13 cellular contexts compared by ENCODE assay signal in genomic region chr5:140883373-140883772, GRCh38. TPM values are rescaled to one million over a fixed set of nuclear protein-coding genes. Genes with fewer than 3 reads are reported as not detected.
DNase-seq lines count a peak whose midpoint lies in the region; ATAC-seq, FAIRE-seq and TF ChIP-seq lines count a peak whose summit lies in the region.
"Had no signal": no experiment of that assay in that cellular context is flagged by ENCODE, and none has a peak within 500 bp of the region (broad histone marks: within the 10 kb centered on the region; RNA-seq: fewer than 3 reads in every experiment).

No MANE protein-coding gene starts in this region.

- no peaks in the 10 kb centered on the region for H3K36me3 ChIP-seq in HCT116 (ENCODE audit: control insufficient read depth in 1 of 2, insufficient read depth in 2 of 2, low read length in 2 of 2)
- H3K36me3 ChIP-seq in H1 (ENCODE audit: control insufficient read depth in 2 of 4, insufficient read depth in 4 of 4, low read length in 3 of 4) = peaks cover 0 to 5% (median 0%) of the 10 kb centered on the region in 4 experiments; a peak in 1 of 8 replicates
- no peaks in the 10 kb centered on the region for H3K36me3 ChIP-seq in thyroid gland
- H3K36me3 ChIP-seq: BLaER1 had no signal

- POLR2A ChIA-PET in HCT116 (lab: Charles Lee) (interaction anchor here (2.1 kb wide), 1 partner anchor 157 kb away, joined by 4 read pairs; no protein-coding TSS in a partner anchor), H1 (lab: Charles Lee; ENCODE audit: partially characterized antibody) (interaction anchor here (0.7 to 2.7 kb wide), 2 partner anchors 42 to 157 kb away, joined by 3 to 17 read pairs; partner anchors contain the start of gene PCDHAC1)

- H4K91ac ChIP-seq in H1 (replicated peaks; ENCODE audit: insufficient read length, low read length) = no peak overlapping the region

- H2AFZ ChIP-seq in HCT116 (ENCODE audit: low read depth, low read length, poor library complexity, severe bottlenecking) (no peak overlapping the region), H1 (ENCODE audit: low read length) (no peak overlapping the region)

- no peak overlapping the region for H4K5ac ChIP-seq in H1 (ENCODE audit: insufficient read length, low read depth, low read length)

- no peak overlapping the region for H3K18ac ChIP-seq in H1 (ENCODE audit: extremely low read depth, low read length)

- no peaks in the 10 kb centered on the region; the same call in 1 of the 2 replicates for H3K9me2 ChIP-seq in HCT116 (ENCODE audit: insufficient read depth)

- CTCF ChIA-PET in HCT116 (lab: Charles Lee) = interaction anchor here (1.4 kb wide), 1 partner anchor 156 kb away, joined by 3 read pairs; no protein-coding TSS in a partner anchor
- CTCF ChIA-PET in H1 (lab: Charles Lee; ENCODE audit: partially characterized antibody) = interaction anchor here (0.6 to 7.5 kb wide), 23 partner anchors 10 to 299 kb away, joined by 3 to 95 read pairs (median 6); partner anchors contain the start of genes PCDHA4, PCDHA6, PCDHAC1 and PCDHAC2

- no peaks in the 10 kb centered on the region for H3K9me3 ChIP-seq in HCT116 (ENCODE audit: control insufficient read depth in 1 of 2, insufficient read depth in 1 of 2, low read depth in 1 of 2, low read length in 2 of 2)
- H3K9me3 ChIP-seq in H1 (ENCODE audit: insufficient read depth in 2 of 2, low read depth in 1 of 2, low read length in 1 of 2) = no peaks in the 10 kb centered on the region; a peak in 1 of 4 replicates
- H3K9me3 ChIP-seq in thyroid gland = no peaks in the 10 kb centered on the region

- no peaks in the 10 kb centered on the region for H3K23me2 ChIP-seq in H1 (ENCODE audit: low read depth, low read length)

- H3K9ac ChIP-seq in HCT116 (ENCODE audit: low read length) = no peak overlapping the region
- H3K9ac ChIP-seq in H1 (replicated peaks in 1 of 4; ENCODE audit: extremely low read depth in 1 of 4, low read depth in 3 of 4, low read length in 3 of 4) = no peak overlapping the region
- H3K9ac ChIP-seq: BLaER1 had no signal

- no peak overlapping the region for H2BK12ac ChIP-seq in H1 (ENCODE audit: low read depth, low read length)

- TF ChIP-seq RAD21 in HCT116 (IDR thresholded peaks at IDR 0.05; ENCODE audit: low read depth) (no peak), H1 (IDR thresholded peaks at IDR 0.05 in 1 of 2, conservative IDR thresholded peaks at IDR 0.05 in 1 of 2; ENCODE audit: low read depth in 2 of 2, low read length in 2 of 2) (no peak)

- no peak for FAIRE-seq in H1 (lab: Jason Lieb, UNC)
- FAIRE-seq: HepG2 had no signal

- H3K27me3 ChIP-seq in HCT116 (ENCODE audit: insufficient read depth, low read length) (no peaks in the 10 kb centered on the region), H1 (replicated peaks in 1 of 4; ENCODE audit: control insufficient read depth in 3 of 4, extremely low read depth in 1 of 4, insufficient read depth in 3 of 4, low read length in 3 of 4) (no peaks in the 10 kb centered on the region), thyroid gland (no peaks in the 10 kb centered on the region)
- H3K27me3 ChIP-seq: BLaER1 had no signal

- no peak overlapping the region for H3K56ac ChIP-seq in H1 (replicated peaks; ENCODE audit: insufficient read length, low read depth, low read length)

- H4K8ac ChIP-seq in H1 (ENCODE audit: extremely low read depth, insufficient read depth, low read length) = no peak overlapping the region

- H2BK15ac ChIP-seq in H1 (ENCODE audit: low read length) = no peak overlapping the region

- TF ChIP-seq CTCF in GM13977 (IDR thresholded peaks at IDR 0.05; ENCODE audit: extremely low read depth, insufficient read depth, missing control alignments) (no peak), HCT116 (IDR thresholded peaks at IDR 0.05 in 2 of 3, conservative IDR thresholded peaks at IDR 0.05 in 1 of 3; ENCODE audit: borderline replicate concordance in 1 of 3, insufficient read depth in 1 of 3, low read depth in 2 of 3, low read length in 2 of 3) (no peak), H1 (IDR thresholded peaks at IDR 0.05; ENCODE audit: control extremely low read depth in 1 of 3, insufficient read depth in 1 of 3, low read depth in 1 of 3, low read length in 3 of 3) (no peak), thyroid gland (IDR thresholded peaks at IDR 0.05) (no peak)

- no peak for TF ChIP-seq POLR2A in HCT116 (IDR thresholded peaks at IDR 0.05; ENCODE audit: borderline replicate concordance, extremely low read depth, insufficient read depth, insufficient read length)
- TF ChIP-seq POLR2A in H1 (IDR thresholded peaks at IDR 0.05; ENCODE audit: control extremely low read depth in 1 of 2, low read depth in 2 of 2, low read length in 2 of 2) = no peak
- no peak for TF ChIP-seq POLR2A in thyroid gland (IDR thresholded peaks at IDR 0.05)

- H3K79me2 ChIP-seq in HCT116 (ENCODE audit: insufficient read depth, low read length) = no peaks in the 10 kb centered on the region
- no peaks in the 10 kb centered on the region; a peak in 1 of 4 replicates for H3K79me2 ChIP-seq in H1 (ENCODE audit: control insufficient read depth in 1 of 2, insufficient read depth in 2 of 2, low read length in 2 of 2)

- H4K20me1 ChIP-seq in HCT116 (ENCODE audit: insufficient read depth) = no peaks in the 10 kb centered on the region
- H4K20me1 ChIP-seq in H1 (replicated peaks in 1 of 2; ENCODE audit: control insufficient read depth in 1 of 2, insufficient read depth in 2 of 2, low read length in 2 of 2) = peaks cover 0 to 5% of the 10 kb centered on the region in 2 experiments
- H4K20me1 ChIP-seq: BLaER1 had no signal

- H3K27ac ChIP-seq in HCT116 (ENCODE audit: low read depth, low read length) (no peak overlapping the region), H1 (ENCODE audit: low read depth, low read length) (no peak overlapping the region), thyroid gland (no peak overlapping the region)
- H3K27ac ChIP-seq: BLaER1 had no signal

- peak overlapping the region; percentile 43; the same call in 1 of the 2 replicates for H2BK20ac ChIP-seq in H1 (ENCODE audit: low read length)

- H3K4me2 ChIP-seq in HCT116 (ENCODE audit: low read length) = no peak overlapping the region
- no peak overlapping the region; a peak in 1 of 4 replicates for H3K4me2 ChIP-seq in H1 (ENCODE audit: insufficient read depth in 1 of 2, low read depth in 2 of 2, low read length in 2 of 2)
- H3K4me2 ChIP-seq: BLaER1 had no signal

- no TSS peak for BruUV-seq in HCT116 (replicated peaks; lab: Mats Ljungman, UMichigan)

- H3K23ac ChIP-seq in H1 (ENCODE audit: insufficient read length) = no peak overlapping the region

- H3K4ac ChIP-seq in H1 (replicated peaks; ENCODE audit: insufficient read length, low read depth, low read length) = no peak overlapping the region

- ATAC-seq in HCT116 (no peak), GM18502 (IDR thresholded peaks at IDR 0.05; ENCODE audit: poor library complexity, unreplicated experiment) (no peak)
- ATAC-seq: HepG2 had no signal

- H2BK5ac ChIP-seq in H1 (ENCODE audit: low read depth, low read length) = no peak overlapping the region

- H2BK120ac ChIP-seq in H1 (replicated peaks; ENCODE audit: low read depth, low read length) = no peak overlapping the region

- H3K4me3 ChIP-seq in HCT116 (replicated peaks in 1 of 2; ENCODE audit: low read depth in 1 of 2, low read length in 2 of 2) (no peak overlapping the region), H1 (ENCODE audit: extremely low read depth in 1 of 4, insufficient read depth in 2 of 4, low read depth in 3 of 4, low read length in 4 of 4) (no peak overlapping the region), thyroid gland (replicated peaks in 1 of 3) (no peak overlapping the region)
- H3K4me3 ChIP-seq: BLaER1 had no signal

- 96% methylated on average over 27 of the region's 41 CpGs; no CpG with 5 or more reads in 1 of the 2 experiments for WGBS in H1 (ENCODE audit: extremely low coverage in 1 of 2, insufficient coverage in 1 of 2, insufficient read length in 1 of 2, insufficient replicate concordance in 2 of 2, low coverage in 1 of 2, low lambda C conversion rate in 2 of 2, missing lambda C conversion rate in 1 of 2), 2 experiments
- 42 to 43% methylated on average over 17 to 39 of the region's 41 CpGs for WGBS in thyroid gland, 2 donors

- peak; percentile 7 for DNase-seq in GM13977 (ENCODE audit: low spot score)
- no peak for DNase-seq in HCT116 (ENCODE audit: low read depth, low spot score)
- DNase-seq in H1 (ENCODE audit: low read depth in 1 of 2, low spot score in 2 of 2) = no peak
- DNase-seq in posterior vena cava (ENCODE audit: low spot score) = peak; percentile 80
- no peak for DNase-seq in T-helper 9 cell
- no peak for DNase-seq in thyroid gland
- DNase-seq: 8988T, AML-193, DMS 273 treated with DMSO at 0.1 percent for 48 hours had no signal

- RAD21 ChIA-PET in HCT116 (lab: Charles Lee; ENCODE audit: low non-redundant PET in 1 of 2, low total read pairs in 2 of 2, uncharacterized antibody in 2 of 2, unreplicated experiment in 2 of 2) = interaction anchor here (0.9 to 1.6 kb wide), 3 partner anchors 156 to 158 kb away, joined by 3 to 8 read pairs (median 3); no protein-coding TSS in a partner anchor

- H3K14ac ChIP-seq in H1 (ENCODE audit: insufficient read length) = no peak overlapping the region

- H3K4me1 ChIP-seq in HCT116 (ENCODE audit: control insufficient read depth in 1 of 2, insufficient read depth in 2 of 2, low read length in 2 of 2) (no peaks in the 10 kb centered on the region), H1 (replicated peaks in 1 of 4; ENCODE audit: control insufficient read depth in 3 of 4, insufficient read depth in 4 of 4, low read length in 3 of 4) (no peaks in the 10 kb centered on the region), thyroid gland (no peaks in the 10 kb centered on the region)
- H3K4me1 ChIP-seq: BLaER1 had no signal

- H2AK5ac ChIP-seq in H1 (ENCODE audit: low read depth, low read length) = no peak overlapping the region

- intact Hi-C loops in HCT116 (cut with micrococcal nuclease) (no loop called here), posterior vena cava (cut with DNase I) (no loop called here), thyroid gland (cut with DNase I) (loop anchor here (5.0 kb wide), 1 partner anchor 164 kb away; no protein-coding TSS in a partner anchor)

- in situ Hi-C loops in GM13977 (cut with MboI; ENCODE audit: low pct_unique_long_range_greater_than_20kb, low sequenced_read_pairs, unreplicated experiment) = no loop called here

- TF ChIP-seq EP300 in H1 (IDR thresholded peaks at IDR 0.05; ENCODE audit: borderline replicate concordance in 1 of 2, low read depth in 2 of 2, low read length in 2 of 2) = no peak

- H3K79me1 ChIP-seq in H1 (ENCODE audit: low read depth, low read length) = no peaks in the 10 kb centered on the region; the same call in 1 of the 2 replicates

RNA-seq across cellular contexts. Expression of gene PCDHA13, which starts 1.4 kb away (rescaled TPM):
- total RNA-seq in HCT116 (2021; ENCODE audit: unreplicated experiment) (not detected), posterior vena cava (under 1 TPM in 1 of 2 donors, not detected in 1; 0.05 TPM), thyroid gland (1 to 10 TPM; 1.8 to 4.0 (median 3.1) TPM)
- 0.01 TPM in 1 of 2 replicates, not detected in the other for polyA plus RNA-seq in HCT116 (2012)
- total RNA-seq in H1 (2021; fragmentation: NEBNext Ultra II Directional; extraction: Animal tissue kit (Norgen Biotek cat#: 25700)) = 1.1 and 1.2 TPM in 2 replicates
- 1.3 and 1.4 TPM in 2 replicates for polyA plus RNA-seq in H1 (2011; rRNA removed)
- polyA plus RNA-seq in H1 (2011; cell fraction: cytosol; rRNA removed) = 1.2 TPM
- 4.7 TPM for polyA plus RNA-seq in H1 (2011; cell fraction: nucleus; rRNA removed)
- polyA plus RNA-seq in H1 (2012, experiment 1 of 2) = 1.4 to 1.8 TPM (median 1.5 TPM) in 4 replicates
- polyA plus RNA-seq in H1 (2012, experiment 2 of 2) = 0.35 TPM
- 0.49 TPM for polyA plus RNA-seq in H1 (2013, experiment 1 of 2)
- 0.40 TPM for polyA plus RNA-seq in H1 (2013, experiment 2 of 2)
- 7.9 and 9.8 TPM in 2 replicates for polyA minus RNA-seq in H1 (2011; rRNA and poly(A)+ RNA removed)
- polyA minus RNA-seq in H1 (2011; cell fraction: cytosol; rRNA and poly(A)+ RNA removed) = 4.8 TPM
- 32.1 TPM for polyA minus RNA-seq in H1 (2011; cell fraction: nucleus; rRNA and poly(A)+ RNA removed)
- total RNA-seq: HT1080 had no signal

RNA-seq across cellular contexts. Expression of gene PCDHA12, which starts 8.3 kb away (rescaled TPM):
- total RNA-seq in HCT116 (2021; ENCODE audit: unreplicated experiment) (not detected), posterior vena cava (under 1 TPM in 1 of 2 donors, not detected in 1; 0.24 TPM), thyroid gland (1 to 10 TPM; 3.3 to 9.6 (median 6.1) TPM)
- 0.01 TPM in 1 of 2 replicates, not detected in the other for polyA plus RNA-seq in HCT116 (2012)
- total RNA-seq in H1 (2021; fragmentation: NEBNext Ultra II Directional; extraction: Animal tissue kit (Norgen Biotek cat#: 25700)) = 9.3 and 10.6 TPM in 2 replicates
- 4.2 and 5.7 TPM in 2 replicates for polyA plus RNA-seq in H1 (2011; rRNA removed)
- 5.1 TPM for polyA plus RNA-seq in H1 (2011; cell fraction: cytosol; rRNA removed)
- polyA plus RNA-seq in H1 (2011; cell fraction: nucleus; rRNA removed) = 12.0 TPM
- polyA plus RNA-seq in H1 (2012, experiment 1 of 2) = 3.7 to 5.6 TPM (median 4.7 TPM) in 4 replicates
- polyA plus RNA-seq in H1 (2012, experiment 2 of 2) = 1.1 TPM
- 13.9 TPM for polyA plus RNA-seq in H1 (2013, experiment 1 of 2)
- 11.9 TPM for polyA plus RNA-seq in H1 (2013, experiment 2 of 2)
- 15.6 and 18.3 TPM in 2 replicates for polyA minus RNA-seq in H1 (2011; rRNA and poly(A)+ RNA removed)
- polyA minus RNA-seq in H1 (2011; cell fraction: cytosol; rRNA and poly(A)+ RNA removed) = 5.6 TPM
- polyA minus RNA-seq in H1 (2011; cell fraction: nucleus; rRNA and poly(A)+ RNA removed) = 47.4 TPM
- total RNA-seq: HepG2, HT1080 had no signal
- polyA plus RNA-seq: HepG2 had no signal

RNA-seq across cellular contexts. Expression of gene PCDHA11, which starts 14.6 kb away (rescaled TPM):
- total RNA-seq in HCT116 (2021; ENCODE audit: unreplicated experiment) (0.27 TPM), posterior vena cava (under 1 TPM; 0.14 TPM), thyroid gland (1 to 10 TPM; 1.8 to 4.2 (median 2.1) TPM)
- 0.14 and 0.31 TPM in 2 replicates for polyA plus RNA-seq in HCT116 (2012)
- total RNA-seq in H1 (2021; fragmentation: NEBNext Ultra II Directional; extraction: Animal tissue kit (Norgen Biotek cat#: 25700)) = 6.6 and 6.9 TPM in 2 replicates
- 4.7 and 6.5 TPM in 2 replicates for polyA plus RNA-seq in H1 (2011; rRNA removed)
- 4.8 TPM for polyA plus RNA-seq in H1 (2011; cell fraction: cytosol; rRNA removed)
- 17.9 TPM for polyA plus RNA-seq in H1 (2011; cell fraction: nucleus; rRNA removed)
- polyA plus RNA-seq in H1 (2012, experiment 1 of 2) = 7.1 to 11.8 TPM (median 9.3 TPM) in 4 replicates
- 1.8 TPM for polyA plus RNA-seq in H1 (2012, experiment 2 of 2)
- polyA plus RNA-seq in H1 (2013, experiment 1 of 2) = 8.4 TPM
- polyA plus RNA-seq in H1 (2013, experiment 2 of 2) = 7.6 TPM
- polyA minus RNA-seq in H1 (2011; rRNA and poly(A)+ RNA removed) = 29.9 and 31.3 TPM in 2 replicates
- polyA minus RNA-seq in H1 (2011; cell fraction: cytosol; rRNA and poly(A)+ RNA removed) = 19.7 TPM
- polyA minus RNA-seq in H1 (2011; cell fraction: nucleus; rRNA and poly(A)+ RNA removed) = 57.2 TPM
- total RNA-seq: HT1080 had no signal
- polyA plus RNA-seq: HepG2 had no signal

RNA-seq across cellular contexts. Expression of gene PCDHA10, which starts 27.7 kb away (rescaled TPM):
- total RNA-seq in HCT116 (2021; ENCODE audit: unreplicated experiment) (0.05 TPM), posterior vena cava (under 1 TPM; 0.52 to 0.60 TPM), thyroid gland (10 to 100 TPM in 2 of 4 donors, 1 to 10 TPM in 2; 6.0 to 11.8 (median 9.2) TPM)
- 0.03 and 0.05 TPM in 2 replicates for polyA plus RNA-seq in HCT116 (2012)
- total RNA-seq in H1 (2021; fragmentation: NEBNext Ultra II Directional; extraction: Animal tissue kit (Norgen Biotek cat#: 25700)) = 5.4 and 5.5 TPM in 2 replicates
- polyA plus RNA-seq in H1 (2011; rRNA removed) = 2.8 TPM in 2 replicates
- polyA plus RNA-seq in H1 (2011; cell fraction: cytosol; rRNA removed) = 2.9 TPM
- polyA plus RNA-seq in H1 (2011; cell fraction: nucleus; rRNA removed) = 4.8 TPM
- 2.5 to 3.6 TPM (median 3.2 TPM) in 4 replicates for polyA plus RNA-seq in H1 (2012, experiment 1 of 2)
- 0.35 TPM for polyA plus RNA-seq in H1 (2012, experiment 2 of 2)
- 4.3 TPM for polyA plus RNA-seq in H1 (2013, experiment 1 of 2)
- 3.9 TPM for polyA plus RNA-seq in H1 (2013, experiment 2 of 2)
- polyA minus RNA-seq in H1 (2011; rRNA and poly(A)+ RNA removed) = 4.6 and 7.1 TPM in 2 replicates
- 4.3 TPM for polyA minus RNA-seq in H1 (2011; cell fraction: cytosol; rRNA and poly(A)+ RNA removed)
- polyA minus RNA-seq in H1 (2011; cell fraction: nucleus; rRNA and poly(A)+ RNA removed) = 8.7 TPM
- total RNA-seq: HT1080 had no signal

RNA-seq across cellular contexts. Expression of gene PCDHA9, which starts 35.2 kb away (rescaled TPM):
- not detected for total RNA-seq in HCT116 (2021; ENCODE audit: unreplicated experiment)
- not detected in 2 replicates for polyA plus RNA-seq in HCT116 (2012)
- total RNA-seq in H1 (2021; fragmentation: NEBNext Ultra II Directional; extraction: Animal tissue kit (Norgen Biotek cat#: 25700)) = 0.28 and 0.36 TPM in 2 replicates
- polyA plus RNA-seq in H1 (2011; rRNA removed) = 0.12 and 0.17 TPM in 2 replicates
- polyA plus RNA-seq in H1 (2011; cell fraction: cytosol; rRNA removed) = 0.10 TPM
- polyA plus RNA-seq in H1 (2011; cell fraction: nucleus; rRNA removed) = 0.74 TPM
- 0.19 to 0.35 TPM (median 0.27 TPM) in 4 replicates for polyA plus RNA-seq in H1 (2012, experiment 1 of 2)
- polyA plus RNA-seq in H1 (2012, experiment 2 of 2) = 0.10 TPM
- polyA plus RNA-seq in H1 (2013, experiment 1 of 2) = 0.16 TPM
- polyA plus RNA-seq in H1 (2013, experiment 2 of 2) = 0.09 TPM
- 0.57 and 0.83 TPM in 2 replicates for polyA minus RNA-seq in H1 (2011; rRNA and poly(A)+ RNA removed)
- polyA minus RNA-seq in H1 (2011; cell fraction: cytosol; rRNA and poly(A)+ RNA removed) = 0.37 TPM
- 3.3 TPM for polyA minus RNA-seq in H1 (2011; cell fraction: nucleus; rRNA and poly(A)+ RNA removed)
- under 1 TPM; 0.14 TPM for total RNA-seq in posterior vena cava
- total RNA-seq in thyroid gland = under 1 TPM; 0.17 to 0.54 (median 0.29) TPM
- total RNA-seq: HepG2, HT1080 had no signal

Comparison
In these comparisons a context has a peak if more than half of its experiments do, and no peak if none do; other contexts are left out.
1. DNase-seq: peak in GM13977 (single experiment) and posterior vena cava (single experiment); none in HCT116 (single experiment), H1 (0 of 2), T-helper 9 cell (single experiment) and thyroid gland (0 of 2).